In genomic region chr14:100221419-100222218, GRCh38 we compare ENCODE assay signal across 8 cellular contexts. TPM values are rescaled to one million over a fixed set of nuclear protein-coding genes. Genes with fewer than 3 reads are reported as not detected.
DNase-seq lines count a peak whose midpoint lies in the region; ATAC-seq and TF ChIP-seq lines count a peak whose summit lies in the region.

No MANE protein-coding gene starts in this region.

- peaks cover 7 to 16% (median 14%) of the 10 kb centered on the region in 4 donors for H3K4me1 Mint-ChIP-seq in naive thymus-derived CD8-positive, alpha-beta T cell

- no peak for TF ChIP-seq CTCF in 22Rv1 (IDR thresholded peaks at IDR 0.05)

- H3K27me3 ChIP-seq in esophagus (ENCODE audit: control insufficient read depth in 1 of 2, insufficient read depth in 2 of 2, low read length in 2 of 2) (no peaks in the 10 kb centered on the region), subcutaneous abdominal adipose tissue (ENCODE audit: control insufficient read depth in 5 of 5, insufficient read depth in 4 of 5, low read length in 5 of 5) (no peaks in the 10 kb centered on the region)

- peak; percentile 69 for DNase-seq in NCI-H345 (lab: John Stamatoyannopoulos, UW)
- peak; percentile 64 to 75 for DNase-seq in activated CD4-positive, alpha-beta T cell treated with anti-CD3 and anti-CD28 coated beads, Interleukin-2, amount 50 U/mL, for 48 hours
- peak; percentile 45 to 82 (median 64) for DNase-seq in naive thymus-derived CD8-positive, alpha-beta T cell

- 2 to 4% methylated on average over 16 of the region's 16 CpGs for WGBS in esophagus, 2 donors

- H3K36me3 ChIP-seq in esophagus (ENCODE audit: control insufficient read depth in 2 of 2, insufficient read depth in 2 of 2, low read length in 1 of 2) (no peaks in the 10 kb centered on the region), subcutaneous abdominal adipose tissue (ENCODE audit: control insufficient read depth in 5 of 5, insufficient read depth in 5 of 5, low read length in 5 of 5) (no peaks in the 10 kb centered on the region)

- no peak overlapping the region for H3K4me3 Mint-ChIP-seq in naive thymus-derived CD8-positive, alpha-beta T cell

- peaks cover 2 to 4% of the 10 kb centered on the region in 2 donors for H3K4me1 ChIP-seq in esophagus (ENCODE audit: control insufficient read depth in 2 of 2, insufficient read depth in 2 of 2, low read length in 1 of 2)
- H3K4me1 ChIP-seq in subcutaneous abdominal adipose tissue (ENCODE audit: control insufficient read depth in 5 of 5, insufficient read depth in 5 of 5, low read length in 5 of 5), result peaks cover 2 to 22% (median 18%) of the 10 kb centered on the region in 5 donors

- H3K27ac ChIP-seq in 22Rv1 (peak overlapping the region; percentile 29; the same call in 1 of the 2 replicates), esophagus (ENCODE audit: low read depth in 2 of 2, low read length in 1 of 2) (peak overlapping the region; percentile 28 to 75), subcutaneous abdominal adipose tissue (ENCODE audit: low read depth, low read length) (peak overlapping the region; percentile 12)

- H3K4me3 ChIP-seq in esophagus (ENCODE audit: low read depth in 1 of 2, low read length in 2 of 2) (peak overlapping the region; percentile 43 to 50), subcutaneous abdominal adipose tissue (ENCODE audit: low read depth in 1 of 5, low read length in 5 of 5) (peak overlapping the region; percentile 72 to 93 (median 76))

- H3K27ac Mint-ChIP-seq in naive thymus-derived CD8-positive, alpha-beta T cell, result no peak overlapping the region

- no peaks in the 10 kb centered on the region for H3K9me3 ChIP-seq in esophagus (ENCODE audit: control insufficient read depth in 2 of 2, insufficient read depth in 1 of 2, low read depth in 1 of 2, low read length in 1 of 2)
- no peaks in the 10 kb centered on the region for H3K9me3 ChIP-seq in subcutaneous abdominal adipose tissue (ENCODE audit: control insufficient read depth in 5 of 5, low read length in 5 of 5)

- H3K9ac ChIP-seq in subcutaneous abdominal adipose tissue (ENCODE audit: low read length in 5 of 5), result peak overlapping the region; percentile 58 to 77 (median 72)

- no peaks in the 10 kb centered on the region for H3K27me3 Mint-ChIP-seq in naive thymus-derived CD8-positive, alpha-beta T cell

- no peaks in the 10 kb centered on the region for H3K36me3 Mint-ChIP-seq in naive thymus-derived CD8-positive, alpha-beta T cell

- no peaks in the 10 kb centered on the region for H3K9me3 Mint-ChIP-seq in naive thymus-derived CD8-positive, alpha-beta T cell

- ATAC-seq in GM18519 (IDR thresholded peaks at IDR 0.05; ENCODE audit: low FRiP score, unreplicated experiment) (peak; percentile 86), HG02973 (IDR thresholded peaks at IDR 0.05; ENCODE audit: unreplicated experiment) (peak; percentile 88)
- ATAC-seq in naive thymus-derived CD8-positive, alpha-beta T cell, result peak; percentile 93

- POLR2A ChIA-PET in naive thymus-derived CD8-positive, alpha-beta T cell (lab: Charles Lee), result interaction anchor here (0.5 to 10.8 kb wide), 17 partner anchors 8 to 538 kb away, joined by 3 to 265 read pairs (median 4); partner anchors contain the start of genes CYP46A1, EVL and YY1

RNA-seq across cellular contexts. Expression of gene YY1, which starts 17.3 kb away (rescaled TPM):
- polyA plus RNA-seq in esophagus, result 10 to 100 TPM; 24.7 to 36.9 TPM
- 100 to 1,000 TPM in 1 of 2 experiments, 10 to 100 TPM in 1; 93.2 to 102 TPM for total RNA-seq in naive thymus-derived CD8-positive, alpha-beta T cell
- 10 to 100 TPM; 15.0 to 16.5 (median 16.2) TPM for polyA plus RNA-seq in naive thymus-derived CD8-positive, alpha-beta T cell

Comparison
In these comparisons a context has a peak if more than half of its experiments do, and no peak if none do; other contexts are left out.
1. Peak in every context shown above with its lines: DNase-seq, ATAC-seq, H3K4me3 ChIP-seq and H3K27ac ChIP-seq.